In genomic region chr3:133750201-133750748, GRCh38 we compare ENCODE assay signal across 21 cellular contexts. TPM values are rescaled to one million over a fixed set of nuclear protein-coding genes. Genes with fewer than 3 reads are reported as not detected.
DNase-seq lines count a peak whose midpoint lies in the region; ATAC-seq and TF ChIP-seq lines count a peak whose summit lies in the region.
"Had no signal": no experiment of that assay in that cellular context is flagged by ENCODE, and none has a peak within 500 bp of the region (broad histone marks: within the 10 kb centered on the region; RNA-seq: fewer than 3 reads in every experiment).

No MANE protein-coding gene starts in this region.

- intact Hi-C loops in Right ventricle myocardium superior (cut with DNase I) (no loop called here), cardiac septum (cut with DNase I) (no loop called here), uterus (cut with DNase I; ENCODE audit: low total_unique reads) (no loop called here)

- POLR2A ChIA-PET in naive thymus-derived CD8-positive, alpha-beta T cell (lab: Charles Lee): no interaction called here

- no peaks in the 10 kb centered on the region for H3K9me3 ChIP-seq in uterus
- H3K9me3 ChIP-seq: gastroesophageal sphincter, suprapubic skin had no signal

- no peaks in the 10 kb centered on the region for H3K27me3 ChIP-seq in layer of hippocampus (ENCODE audit: control insufficient read depth, insufficient read depth, low read length)
- no peaks in the 10 kb centered on the region for H3K27me3 ChIP-seq in uterus

- no peaks in the 10 kb centered on the region for H3K36me3 ChIP-seq in uterus
- H3K36me3 ChIP-seq: gastroesophageal sphincter, suprapubic skin had no signal

- H3K4me1 Mint-ChIP-seq in naive thymus-derived CD8-positive, alpha-beta T cell: peaks cover 2 to 10% (median 5%) of the 10 kb centered on the region in 4 donors
- H3K4me1 Mint-ChIP-seq: activated CD4-positive, alpha-beta T cell treated with anti-CD3 and anti-CD28 coated beads, Interleukin-2, amount 10 ng/mL, durations not matched to agents 24 days and 14 days; natural killer cell had no signal

- DNase-seq in Right ventricle myocardium superior (no peak), cardiac septum (ENCODE audit: low spot score) (no peak), NCI-H82 (lab: John Stamatoyannopoulos, UW) (peak; percentile 77), substantia nigra (lab: John Stamatoyannopoulos, UW) (peak in 9 of 49 donors; percentile 13 to 58 (median 34)), uterus (no peak)
- no peak for DNase-seq in naive thymus-derived CD8-positive, alpha-beta T cell
- DNase-seq: activated CD4-positive, alpha-beta T cell treated with anti-CD3 and anti-CD28 coated beads, Interleukin-2, amount 10 ng/mL, durations not matched to agents 24 days and 14 days; Calu3; effector memory CD4-positive, alpha-beta T cell; GOT3; kidney; mesendoderm; natural killer cell; NCI-H1417; NCI-H2227 treated with DMSO at 0.1 percent for 48 hours; T-helper 2 cell had no signal

- H3K36me3 Mint-ChIP-seq in naive thymus-derived CD8-positive, alpha-beta T cell: no peaks in the 10 kb centered on the region
- H3K36me3 Mint-ChIP-seq: natural killer cell had no signal

- TF ChIP-seq POLR2A in uterus (IDR thresholded peaks at IDR 0.05): no peak

- H3K27me3 Mint-ChIP-seq in naive thymus-derived CD8-positive, alpha-beta T cell: peaks cover 12 to 43% (median 36%) of the 10 kb centered on the region in 5 donors

- ATAC-seq in Right ventricle myocardium superior (ENCODE audit: poor library complexity) (peak; percentile 18), HG03442 (IDR thresholded peaks at IDR 0.05; ENCODE audit: unreplicated experiment) (no peak)
- no peak for ATAC-seq in naive thymus-derived CD8-positive, alpha-beta T cell
- ATAC-seq: gastroesophageal sphincter, natural killer cell had no signal

- H3K27ac ChIP-seq in layer of hippocampus (ENCODE audit: low read depth, low read length) (peak overlapping the region; percentile 32), substantia nigra (ENCODE audit: low read depth, low read length, poor library complexity, severe bottlenecking) (peak overlapping the region; percentile 73), uterus (no peak overlapping the region)
- H3K27ac ChIP-seq: gastroesophageal sphincter, suprapubic skin had no signal

- H3K4me1 ChIP-seq in uterus: no peaks in the 10 kb centered on the region
- H3K4me1 ChIP-seq: gastroesophageal sphincter had no signal

- TF ChIP-seq CTCF in uterus (IDR thresholded peaks at IDR 0.05): no peak

- no peaks in the 10 kb centered on the region for H3K9me3 Mint-ChIP-seq in naive thymus-derived CD8-positive, alpha-beta T cell
- H3K9me3 Mint-ChIP-seq: activated CD4-positive, alpha-beta T cell treated with anti-CD3 and anti-CD28 coated beads, Interleukin-2, amount 10 ng/mL, durations not matched to agents 24 days and 14 days; activated T-helper 2 cell treated with anti-CD3 and anti-CD28 coated beads, Interferon-gamma antibody, Interleukin-2, Interleukin-4, amounts not matched to agents 10 μg/mL and 5 μg/mL and 100 μg/mL, durations not matched to agents 14 hours and 24 hours and 36 hours; natural killer cell had no signal

- no peak overlapping the region for H3K4me3 Mint-ChIP-seq in naive thymus-derived CD8-positive, alpha-beta T cell
- H3K4me3 Mint-ChIP-seq: activated CD4-positive, alpha-beta T cell treated with anti-CD3 and anti-CD28 coated beads, Interleukin-2, amount 10 ng/mL, durations not matched to agents 24 days and 14 days; natural killer cell had no signal

- no peak overlapping the region for H3K4me3 ChIP-seq in uterus
- H3K4me3 ChIP-seq: gastroesophageal sphincter, suprapubic skin had no signal

- H3K27ac Mint-ChIP-seq in naive thymus-derived CD8-positive, alpha-beta T cell: no peak overlapping the region
- H3K27ac Mint-ChIP-seq: activated CD4-positive, alpha-beta T cell treated with anti-CD3 and anti-CD28 coated beads, Interleukin-2, amount 10 ng/mL, durations not matched to agents 24 days and 14 days; activated T-helper 2 cell treated with anti-CD3 and anti-CD28 coated beads, Interferon-gamma antibody, Interleukin-2, Interleukin-4, amounts not matched to agents 10 μg/mL and 5 μg/mL and 100 μg/mL, durations not matched to agents 14 hours and 24 hours and 36 hours; natural killer cell had no signal

RNA-seq across cellular contexts. Expression of gene TF, which starts 4.1 kb away (rescaled TPM):
- total RNA-seq in Right ventricle myocardium superior: 5.6 TPM
- total RNA-seq in cardiac septum: 5.8 TPM
- 1 to 10 TPM in 2 of 4 donors, not detected in 2; 1.7 to 6.1 TPM for total RNA-seq in uterus
- total RNA-seq in naive thymus-derived CD8-positive, alpha-beta T cell: under 1 TPM; 0.63 to 0.78 TPM
- under 1 TPM in 1 of 3 donors, not detected in 2; 0.34 TPM for polyA plus RNA-seq in naive thymus-derived CD8-positive, alpha-beta T cell

RNA-seq across cellular contexts. Expression of gene SRPRB, which starts 55.3 kb away (rescaled TPM):
- total RNA-seq in Right ventricle myocardium superior: 26.4 TPM
- 27.6 TPM for total RNA-seq in cardiac septum
- total RNA-seq in uterus: 10 to 100 TPM; 12.0 to 66.2 (median 28.9) TPM
- 10 to 100 TPM; 34.4 to 44.8 TPM for total RNA-seq in naive thymus-derived CD8-positive, alpha-beta T cell
- polyA plus RNA-seq in naive thymus-derived CD8-positive, alpha-beta T cell: 10 to 100 TPM; 34.7 to 48.7 (median 38.2) TPM

Comparison
In these comparisons a context has a peak if more than half of its experiments do, and no peak if none do; other contexts are left out.
1. H3K27ac ChIP-seq: peak in layer of hippocampus (single experiment) and substantia nigra (single experiment); none in uterus (0 of 2).